In the genomic region with DNA sequence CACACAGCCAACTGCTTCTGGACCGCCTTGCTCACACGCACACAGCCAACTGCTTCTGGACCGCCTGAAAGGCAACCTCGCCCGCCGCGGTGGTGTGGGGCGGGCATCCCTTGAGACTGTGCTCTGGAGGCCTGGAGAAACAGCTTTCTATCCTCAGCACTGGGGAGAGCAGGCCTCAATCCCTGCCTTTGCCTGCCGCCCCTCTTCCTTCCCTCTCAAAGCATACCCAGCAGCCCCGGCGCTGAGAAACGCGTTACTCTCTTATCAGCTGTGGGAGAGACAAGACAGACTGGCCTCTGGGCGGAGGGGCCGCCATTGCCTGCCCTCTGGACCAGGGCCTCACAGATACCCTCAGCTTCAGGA, we compare ENCODE assay signal across 8 cellular contexts. TPM values are rescaled to one million over a fixed set of nuclear protein-coding genes. Genes with fewer than 3 reads are reported as not detected.
DNase-seq lines count a peak whose midpoint lies in the region; ATAC-seq and TF ChIP-seq lines count a peak whose summit lies in the region.
"Had no signal": no experiment of that assay in that cellular context is flagged by ENCODE, and none has a peak within 500 bp of the region (broad histone marks: within the 10 kb centered on the region; RNA-seq: fewer than 3 reads in every experiment).

No MANE protein-coding gene starts in this region.

- DNase-seq in GM23338 (ENCODE audit: low spot score) (no peak), left ventricle myocardium inferior (no peak), DMS 273 treated with DMSO at 0.1 percent for 48 hours (lab: John Stamatoyannopoulos, UW) (no peak), AG08395 (ENCODE audit: low spot score) (no peak)
- DNase-seq in activated CD8-positive, alpha-beta T cell treated with anti-CD3 and anti-CD28 coated beads for 36 hours, result no peak
- DNase-seq in stimulated activated effector memory CD8-positive, alpha-beta T cell treated with anti-CD3 and anti-CD28 coated beads, Interleukin-12 subunit alpha, Interleukin-12 subunit beta, amount 100 ng/mL, for 72 hours (ENCODE audit: low spot score in 2 of 2), result no peak
- DNase-seq: NCI-H2081 treated with DMSO at 0.1 percent for 48 hours had no signal

- peaks cover 4% of the 10 kb centered on the region; the same call in 1 of the 3 replicates for H3K36me3 Mint-ChIP-seq in GM23338 (ENCODE audit: low read depth)
- peaks cover 2% of the 10 kb centered on the region for H3K36me3 Mint-ChIP-seq in activated CD8-positive, alpha-beta T cell treated with anti-CD3 and anti-CD28 coated beads for 36 hours (ENCODE audit: low read depth)
- peaks cover 6% of the 10 kb centered on the region for H3K36me3 Mint-ChIP-seq in stimulated activated effector memory CD8-positive, alpha-beta T cell treated with anti-CD3 and anti-CD28 coated beads, Interleukin-12 subunit alpha, Interleukin-12 subunit beta, amount 100 ng/mL, for 72 hours

- H3K4me3 ChIP-seq in GM23338, result no peak overlapping the region
- H3K4me3 ChIP-seq in left ventricle myocardium inferior, result peak overlapping the region; percentile 93

- H3K4me3 Mint-ChIP-seq in GM23338, result peak overlapping the region; percentile 32; the same call in 1 of the 3 replicates
- peak overlapping the region; percentile 90 for H3K4me3 Mint-ChIP-seq in activated CD8-positive, alpha-beta T cell treated with anti-CD3 and anti-CD28 coated beads for 36 hours
- peak overlapping the region; percentile 99 for H3K4me3 Mint-ChIP-seq in stimulated activated effector memory CD8-positive, alpha-beta T cell treated with anti-CD3 and anti-CD28 coated beads, Interleukin-12 subunit alpha, Interleukin-12 subunit beta, amount 100 ng/mL, for 72 hours

- peaks cover 5% of the 10 kb centered on the region; the same call in 1 of the 2 replicates for H3K4me1 ChIP-seq in GM23338 (ENCODE audit: insufficient read depth)
- peaks cover 71% of the 10 kb centered on the region for H3K4me1 ChIP-seq in left ventricle myocardium inferior

- H3K9me2 ChIP-seq in GM23338 (ENCODE audit: insufficient read depth), result peaks cover 4% of the 10 kb centered on the region; the same call in 1 of the 2 replicates

- ATAC-seq in GM23338 (no peak), GM18498 (IDR thresholded peaks at IDR 0.05; ENCODE audit: unreplicated experiment) (no peak)
- ATAC-seq in activated CD8-positive, alpha-beta T cell treated with anti-CD3 and anti-CD28 coated beads for 36 hours, result no peak
- no peak for ATAC-seq in stimulated activated effector memory CD8-positive, alpha-beta T cell treated with anti-CD3 and anti-CD28 coated beads, Interleukin-12 subunit alpha, Interleukin-12 subunit beta, amount 100 ng/mL, for 72 hours

- H3K27ac Mint-ChIP-seq in GM23338, result no peak overlapping the region
- no peak overlapping the region for H3K27ac Mint-ChIP-seq in activated CD8-positive, alpha-beta T cell treated with anti-CD3 and anti-CD28 coated beads for 36 hours
- H3K27ac Mint-ChIP-seq in stimulated activated effector memory CD8-positive, alpha-beta T cell treated with anti-CD3 and anti-CD28 coated beads, Interleukin-12 subunit alpha, Interleukin-12 subunit beta, amount 100 ng/mL, for 72 hours, result peak overlapping the region; percentile 93

- CTCF ChIA-PET in activated CD8-positive, alpha-beta T cell treated with anti-CD3 and anti-CD28 coated beads for 36 hours (lab: Charles Lee), result interaction anchor here (1.2 to 4.7 kb wide), 4 partner anchors 10 to 27 kb away, joined by 3 to 44 read pairs (median 26); no protein-coding TSS in a partner anchor

- H3K27ac ChIP-seq in GM23338 (ENCODE audit: low read depth) (no peak overlapping the region), left ventricle myocardium inferior (replicated peaks) (peak overlapping the region; percentile 90)

- H3F3A ChIP-seq in GM23338 (replicated peaks; ENCODE audit: low read depth), result peaks cover 25% of the 10 kb centered on the region

- peaks cover 18% of the 10 kb centered on the region; the same call in 1 of the 2 replicates for H4K20me1 ChIP-seq in GM23338 (replicated peaks; ENCODE audit: insufficient read depth)

- TF ChIP-seq CTCF in GM23338 (conservative IDR thresholded peaks at IDR 0.05; ENCODE audit: low read depth in 2 of 2) (no peak), left ventricle myocardium inferior (IDR thresholded peaks at IDR 0.05; ENCODE audit: borderline replicate concordance) (no peak)
- TF ChIP-seq CTCF in activated CD8-positive, alpha-beta T cell treated with anti-CD3 and anti-CD28 coated beads for 36 hours (IDR thresholded peaks at IDR 0.05), result no peak

- H3K27me3 ChIP-seq in GM23338 (ENCODE audit: insufficient read depth) (peaks cover 55% of the 10 kb centered on the region), left ventricle myocardium inferior (ENCODE audit: low read depth) (no peaks in the 10 kb centered on the region)

- peaks cover 30% of the 10 kb centered on the region for H3K4me1 Mint-ChIP-seq in GM23338
- peaks cover 33% of the 10 kb centered on the region for H3K4me1 Mint-ChIP-seq in activated CD8-positive, alpha-beta T cell treated with anti-CD3 and anti-CD28 coated beads for 36 hours (ENCODE audit: low read depth)
- H3K4me1 Mint-ChIP-seq in stimulated activated effector memory CD8-positive, alpha-beta T cell treated with anti-CD3 and anti-CD28 coated beads, Interleukin-12 subunit alpha, Interleukin-12 subunit beta, amount 100 ng/mL, for 72 hours, result peaks cover 48% of the 10 kb centered on the region

- H3K9me3 Mint-ChIP-seq in GM23338, result peaks cover 7% of the 10 kb centered on the region; the same call in 2 of the 3 replicates
- no peaks in the 10 kb centered on the region for H3K9me3 Mint-ChIP-seq in activated CD8-positive, alpha-beta T cell treated with anti-CD3 and anti-CD28 coated beads for 36 hours
- no peaks in the 10 kb centered on the region for H3K9me3 Mint-ChIP-seq in stimulated activated effector memory CD8-positive, alpha-beta T cell treated with anti-CD3 and anti-CD28 coated beads, Interleukin-12 subunit alpha, Interleukin-12 subunit beta, amount 100 ng/mL, for 72 hours

- H3K4me2 ChIP-seq in GM23338, result 0 out of 2 replicates have a peak overlapping the region, but pooled peaks have one; percentile 38

- POLR2A ChIA-PET in activated CD8-positive, alpha-beta T cell treated with anti-CD3 and anti-CD28 coated beads for 36 hours (lab: Charles Lee), result interaction anchor here (1.5 kb wide), 1 partner anchor 18 kb away, joined by 3 read pairs; a partner anchor contains a TSS

- peak overlapping the region; percentile 63; the same call in 1 of the 2 replicates for H2AFZ ChIP-seq in GM23338

- intact Hi-C loops in activated CD8-positive, alpha-beta T cell treated with anti-CD3 and anti-CD28 coated beads for 36 hours (cut with micrococcal nuclease), result no loop called here
- intact Hi-C loops in left ventricle myocardium inferior (cut with micrococcal nuclease), result no loop called here

- H3K79me2 ChIP-seq in GM23338 (replicated peaks; ENCODE audit: insufficient read depth), result no peaks in the 10 kb centered on the region

- H3K27me3 Mint-ChIP-seq in GM23338 (ENCODE audit: insufficient read depth, low read depth, poor library complexity), result peaks cover 66% of the 10 kb centered on the region
- no peaks in the 10 kb centered on the region for H3K27me3 Mint-ChIP-seq in activated CD8-positive, alpha-beta T cell treated with anti-CD3 and anti-CD28 coated beads for 36 hours

- H3K36me3 ChIP-seq in GM23338 (ENCODE audit: insufficient read depth) (no peaks in the 10 kb centered on the region), left ventricle myocardium inferior (no peaks in the 10 kb centered on the region)

- no peaks in the 10 kb centered on the region for H3K9me3 ChIP-seq in left ventricle myocardium inferior (replicated peaks)

TF ChIP-seq in GM23338, 12 proteins besides CTCF, POLR2A, EP300 and RAD21 (continues in another document):
- TF ChIP-seq EZH2phosphoT487 (IDR thresholded peaks at IDR 0.05; ENCODE audit: unreplicated experiment) (no peak), ZNF331 (CRISPR knock-in tag; IDR thresholded peaks at IDR 0.05; ENCODE audit: low read depth) (no peak), JUNB (IDR thresholded peaks at IDR 0.05; ENCODE audit: unreplicated experiment) (no peak), ZNF114 (CRISPR knock-in tag; IDR thresholded peaks at IDR 0.05) (no peak), POLR2AphosphoS5 (IDR thresholded peaks at IDR 0.05; ENCODE audit: low read depth) (no peak), CREB1 (CRISPR knock-in tag; IDR thresholded peaks at IDR 0.05; ENCODE audit: low read depth) (no peak), STAT1 (IDR thresholded peaks at IDR 0.05; ENCODE audit: unreplicated experiment) (no peak), EZH2 (IDR thresholded peaks at IDR 0.05; ENCODE audit: low read depth, unreplicated experiment) (no peak)
- TF ChIP-seq, protein P1, sequence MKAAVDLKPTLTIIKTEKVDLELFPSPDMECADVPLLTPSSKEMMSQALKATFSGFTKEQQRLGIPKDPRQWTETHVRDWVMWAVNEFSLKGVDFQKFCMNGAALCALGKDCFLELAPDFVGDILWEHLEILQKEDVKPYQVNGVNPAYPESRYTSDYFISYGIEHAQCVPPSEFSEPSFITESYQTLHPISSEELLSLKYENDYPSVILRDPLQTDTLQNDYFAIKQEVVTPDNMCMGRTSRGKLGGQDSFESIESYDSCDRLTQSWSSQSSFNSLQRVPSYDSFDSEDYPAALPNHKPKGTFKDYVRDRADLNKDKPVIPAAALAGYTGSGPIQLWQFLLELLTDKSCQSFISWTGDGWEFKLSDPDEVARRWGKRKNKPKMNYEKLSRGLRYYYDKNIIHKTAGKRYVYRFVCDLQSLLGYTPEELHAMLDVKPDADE (IDR thresholded peaks at IDR 0.05), result no peak

RNA-seq across cellular contexts. Expression of a gene that starts 2.9 kb away (rescaled TPM):
- total RNA-seq in GM23338 (2014; rRNA removed; shearing (Covaris generic)), result 10.9 and 16.2 TPM in 2 replicates
- 4.3 and 5.8 TPM in 2 replicates for polyA plus RNA-seq in GM23338 (2016; fragmentation: Nextera tagmentation; extraction: Ambion mirVana)
- total RNA-seq in activated CD8-positive, alpha-beta T cell treated with anti-CD3 and anti-CD28 coated beads for 36 hours, result 10 to 100 TPM; 28.4 to 34.3 TPM
- total RNA-seq in left ventricle myocardium inferior, result 55.8 TPM

RNA-seq across cellular contexts. Expression of a gene that starts 18.4 kb away (rescaled TPM):
- not detected in 2 replicates for total RNA-seq in GM23338 (2014; rRNA removed; shearing (Covaris generic))
- 0.39 TPM in 1 of 2 replicates, not detected in the other for polyA plus RNA-seq in GM23338 (2016; fragmentation: Nextera tagmentation; extraction: Ambion mirVana)
- not detected for total RNA-seq in activated CD8-positive, alpha-beta T cell treated with anti-CD3 and anti-CD28 coated beads for 36 hours
- total RNA-seq in left ventricle myocardium inferior, result not detected

RNA-seq across cellular contexts. Expression of a gene that starts 34.2 kb away (rescaled TPM):
- total RNA-seq in GM23338 (2014; rRNA removed; shearing (Covaris generic)), result 6.7 TPM in 1 of 2 replicates, not detected in the other
- polyA plus RNA-seq in GM23338 (2016; fragmentation: Nextera tagmentation; extraction: Ambion mirVana), result 54.5 and 71.5 TPM in 2 replicates
- not detected for total RNA-seq in activated CD8-positive, alpha-beta T cell treated with anti-CD3 and anti-CD28 coated beads for 36 hours
- 0.49 TPM for total RNA-seq in left ventricle myocardium inferior

Comparison
In these comparisons a context has a peak if more than half of its experiments do, and no peak if none do; other contexts are left out.
1. H3K4me3 Mint-ChIP-seq: peak in every context shown above with its lines; median percentile 99 in stimulated activated effector memory CD8-positive, alpha-beta T cell treated with anti-CD3 and anti-CD28 coated beads, Interleukin-12 subunit alpha, Interleukin-12 subunit beta, amount 100 ng/mL, for 72 hours; 90 in activated CD8-positive, alpha-beta T cell treated with anti-CD3 and anti-CD28 coated beads for 36 hours; 32 in GM23338.